ENCODE assay signal across 29 cellular contexts in the genomic region with DNA sequence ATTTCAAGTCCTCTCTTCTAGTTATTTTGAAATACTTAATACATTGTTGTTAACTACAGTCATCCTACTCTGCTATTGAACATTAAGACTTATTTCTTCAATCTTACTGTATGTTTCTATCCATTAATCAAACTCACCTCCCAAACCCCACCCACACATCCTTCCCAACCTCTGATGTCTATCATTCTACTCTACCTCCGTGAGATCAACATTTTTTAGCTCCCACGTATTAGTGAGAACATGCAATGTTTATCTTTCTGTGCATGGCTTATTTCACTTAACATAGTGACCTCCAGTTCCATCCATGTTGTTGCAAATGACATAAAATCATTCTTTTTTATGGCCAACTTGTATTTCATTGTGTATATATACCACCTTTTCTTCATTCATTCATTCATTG.
"Had no signal": no experiment of that assay in that cellular context is flagged by ENCODE, and none has a peak within 500 bp of the region (broad histone marks: within the 10 kb centered on the region; RNA-seq: fewer than 3 reads in every experiment).

No MANE protein-coding gene starts in this region.

- DNase-seq: activated B cell treated with CpG ODN at 0.5 μM for 24 hours; activated CD4-positive, alpha-beta memory T cell treated with anti-CD3 and anti-CD28 coated beads for 36 hours; activated CD4-positive, alpha-beta T cell treated with anti-CD3 and anti-CD28 coated beads for 4 hours; activated CD4-positive, alpha-beta T cell treated with anti-CD3 and anti-CD28 coated beads, Interleukin-2, amount 10 ng/mL, durations not matched to agents 24 days and 14 days; activated CD4-positive, alpha-beta T cell treated with anti-CD3 and anti-CD28 coated beads, Interleukin-2, amount 50 U/mL, for 1 hour; activated CD4-positive, alpha-beta T cell treated with anti-CD3 and anti-CD28 coated beads, Interleukin-2, amount 50 U/mL, for 4 hours; activated CD4-positive, CD25-positive, alpha-beta regulatory T cell treated with anti-CD3 and anti-CD28 coated beads, Interleukin-2, amount 50 U/mL, for 72 hours; activated CD8-positive, alpha-beta memory T cell treated with anti-CD3 and anti-CD28 coated beads, Interleukin-2, amount 50 U/mL, for 4 hours; activated CD8-positive, alpha-beta T cell treated with anti-CD3 and anti-CD28 coated beads for 36 hours; activated effector memory CD4-positive, alpha-beta T cell treated with anti-CD3 and anti-CD28 coated beads, Interleukin-2, amount 50 U/mL, for 16 hours; activated gamma-delta T cell treated with Interleukin-2 at 50 U/mL for 16 hours; activated naive CD4-positive, alpha-beta T cell; activated naive CD4-positive, alpha-beta T cell treated with anti-CD3 and anti-CD28 coated beads for 36 hours; activated naive CD8-positive, alpha-beta T cell treated with anti-CD3 and anti-CD28 coated beads, Interleukin-2, amount 10 ng/mL, durations not matched to agents 7 days and 5 days; activated naive CD8-positive, alpha-beta T cell treated with anti-CD3 and anti-CD28 coated beads, Interleukin-2, amount 50 U/mL, for 24 hours; activated T-cell treated with anti-CD3 and anti-CD28 coated beads for 4 hours; activated T-cell treated with anti-CD3 and anti-CD28 coated beads, Interleukin-2, amount 50 U/mL, for 1 hour; activated T-cell treated with anti-CD3 and anti-CD28 coated beads, Interleukin-2, amount 50 U/mL, for 4 hours; activated T-cell treated with anti-CD3 and anti-CD28 coated beads, Interleukin-2, amount 50 U/mL, for 72 hours; amniotic stem cell; aorta; body of pancreas; brain microvascular endothelial cell; central memory CD4-positive, alpha-beta T cell; T-helper 1 cell; T-helper 2 cell; T-helper 9 cell had no signal

- H3K36me3 ChIP-seq: brain microvascular endothelial cell, breast epithelium had no signal

- H3K27ac ChIP-seq: body of pancreas, brain microvascular endothelial cell, breast epithelium, VCaP had no signal

- H3K4me3 ChIP-seq: body of pancreas, breast epithelium had no signal

- ATAC-seq: activated CD8-positive, alpha-beta T cell treated with anti-CD3 and anti-CD28 coated beads for 36 hours; activated T-cell treated with anti-CD3 and anti-CD28 coated beads, Interleukin-2, amount 50 U/mL, for 4 hours; activated T-cell treated with anti-CD3 and anti-CD28 coated beads, Interleukin-2, amount 50 U/mL, for 72 hours; body of pancreas had no signal

- H3K4me1 ChIP-seq: body of pancreas, breast epithelium had no signal

- H3K9me3 ChIP-seq: body of pancreas, breast epithelium had no signal
